ENCODE assay signal across 22 cellular contexts in the genomic region with DNA sequence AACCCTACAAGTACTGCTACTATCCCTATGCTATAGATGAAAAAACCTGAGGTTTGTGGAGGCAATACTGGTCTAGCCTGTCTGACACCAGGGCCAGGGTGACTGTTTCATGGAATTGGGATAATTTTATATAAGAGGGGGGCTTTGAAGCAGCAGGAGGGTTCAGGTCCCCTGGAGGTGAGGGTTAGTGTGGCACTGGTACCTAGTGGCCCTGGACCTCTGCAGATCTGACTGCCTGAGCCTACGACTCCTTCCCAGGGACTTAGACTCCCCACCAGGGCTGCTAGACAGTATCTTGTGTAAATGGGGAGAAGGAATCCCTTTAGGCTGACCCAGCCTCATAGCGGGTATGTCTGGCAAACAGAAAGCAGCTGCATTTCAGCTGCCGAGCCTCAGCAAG.
"Had no signal": no experiment of that assay in that cellular context is flagged by ENCODE, and none has a peak within 500 bp of the region (broad histone marks: within the 10 kb centered on the region; RNA-seq: fewer than 3 reads in every experiment).

No MANE protein-coding gene starts in this region.

- DNase-seq: IMR-90, Karpas-422, KG1, MG63, NCI-H1092, NCI-H1105 treated with DMSO at 0.1 percent for 48 hours, NCI-H1417 treated with DMSO at 0.1 percent for 48 hours, NCI-H187, NCI-H2029, NCI-H2081 treated with DMSO at 0.1 percent for 48 hours, NCI-H2171, NCI-H226, NCI-H446, NCI-H510A, NCI-H524 treated with DMSO at 0.1 percent for 48 hours, NCI-H774, Right ventricle myocardium superior, RPMI8226, SIG-M5 had no signal

- H3K4me1 ChIP-seq: SJSA1 had no signal

- H3K9me3 ChIP-seq: MG63, SJSA1 had no signal

- H3K27ac ChIP-seq: SJSA1, SK-N-MC had no signal

- H3K27me3 ChIP-seq: MG63, SJSA1 had no signal

- FAIRE-seq: RCC 7860 had no signal

- H3K4me3 ChIP-seq: MG63, SJSA1, SK-N-MC had no signal

- H3K36me3 ChIP-seq: MG63, SJSA1 had no signal
